Comparison of ENCODE assay signal across 9 cellular contexts in the genomic region with DNA sequence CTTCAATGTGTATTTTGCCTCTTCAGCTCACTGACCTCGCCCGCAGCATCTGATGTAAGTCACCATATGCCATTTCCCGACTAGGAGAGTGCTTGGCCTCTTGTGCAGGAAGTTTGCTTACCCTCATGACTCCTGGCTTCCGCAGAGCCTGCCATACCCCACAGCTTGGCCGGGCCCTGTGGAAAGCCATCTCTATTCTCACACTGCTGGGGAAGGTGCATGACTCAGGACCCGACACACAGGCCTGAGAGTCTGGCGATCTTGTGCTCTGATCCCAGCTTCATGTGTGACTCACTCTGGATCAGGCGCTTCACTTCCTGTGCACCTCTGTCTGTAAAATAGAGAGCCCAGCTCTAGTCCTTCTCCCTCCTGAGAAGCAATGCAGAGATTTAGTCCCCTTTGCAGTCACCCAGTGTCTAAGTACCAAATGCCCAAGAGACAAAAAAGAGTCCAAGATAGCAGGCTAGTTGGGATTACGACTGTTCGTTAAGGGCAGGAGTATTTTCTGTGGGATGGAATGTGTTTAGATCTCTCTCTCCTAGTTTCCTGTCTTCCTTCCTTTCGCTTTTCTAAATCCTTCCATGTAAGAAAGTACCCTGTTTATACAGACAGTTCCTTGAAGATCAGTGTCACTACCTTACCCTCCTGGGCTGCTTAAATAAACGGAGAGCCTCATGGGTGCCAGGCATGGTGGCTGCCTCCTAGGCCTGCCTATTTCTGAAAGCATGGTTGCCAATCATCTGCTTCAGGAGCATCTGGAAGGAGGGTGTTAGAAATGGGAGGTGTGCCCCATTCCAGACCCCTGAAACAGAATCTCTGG.
A peak's percentile ranks its signal among the peaks of the same experiment; 100 is the strongest.
DNase-seq lines count a peak whose midpoint lies in the region; ATAC-seq, FAIRE-seq and TF ChIP-seq lines count a peak whose summit lies in the region.
"Had no signal": no experiment of that assay in that cellular context is flagged by ENCODE, and none has a peak within 500 bp of the region (broad histone marks: within the 10 kb centered on the region; RNA-seq: fewer than 3 reads in every experiment).

No MANE protein-coding gene starts in this region.

- H3K27me3 ChIP-seq in DND-41 (ENCODE audit: insufficient read depth, low read length, poor library complexity) = no peaks in the 10 kb centered on the region
- H3K27me3 ChIP-seq in pancreas = no peaks in the 10 kb centered on the region

- H3K79me2 ChIP-seq in DND-41 (ENCODE audit: insufficient read depth, low read length) = no peaks in the 10 kb centered on the region

- DNase-seq in DND-41 = peak; percentile 16
- peak; percentile 96 for DNase-seq in NCI-H226
- DNase-seq in epithelial cell of proximal tubule (ENCODE audit: low read depth) = peak; percentile 90
- peak in 3 of 6 donors; percentile 4 to 21 (median 14) for DNase-seq in pancreas
- no peak for DNase-seq in CD1c-positive myeloid dendritic cell (ENCODE audit: extremely low spot score)
- no peak for DNase-seq in germinal center (ENCODE audit: low spot score)
- no peak for DNase-seq in SIG-M5 treated with dmso at 0.1 percent for 504 hours (lab: John Stamatoyannopoulos, UW; ENCODE audit: unreplicated experiment)
- DNase-seq: central memory CD4-positive, alpha-beta T cell had no signal

- H3K36me3 ChIP-seq in DND-41 (ENCODE audit: insufficient read depth, low read length) (peaks cover 4% of the 10 kb centered on the region; the same call in 1 of the 2 replicates), pancreas (no peaks in the 10 kb centered on the region)

- no peak overlapping the region for H3K4me2 ChIP-seq in DND-41 (ENCODE audit: insufficient read depth, low read length)

- H4K20me1 ChIP-seq in DND-41 (ENCODE audit: insufficient read depth, low read length) = no peaks in the 10 kb centered on the region

- H3K9me3 ChIP-seq in DND-41 (ENCODE audit: insufficient read depth, low read length, severe bottlenecking) (no peaks in the 10 kb centered on the region), pancreas (no peaks in the 10 kb centered on the region)

- intact Hi-C loops in pancreas (cut with DNase I) = no loop called here

- no peak overlapping the region for H3K27ac ChIP-seq in DND-41 (ENCODE audit: low read length)
- H3K27ac ChIP-seq in pancreas = peak overlapping the region in 1 of 4 donors; percentile 15

- H3K4me3 ChIP-seq in DND-41 (ENCODE audit: low read depth in 1 of 2, low read length in 2 of 2) (no peak overlapping the region), epithelial cell of proximal tubule (ENCODE audit: low read depth, low read length) (no peak overlapping the region), pancreas (no peak overlapping the region)

- H3K9ac ChIP-seq in DND-41 (ENCODE audit: low read depth, low read length) = no peak overlapping the region

- no peak for FAIRE-seq in pancreas (lab: Jason Lieb, UNC)

- ATAC-seq in DND-41 (ENCODE audit: insufficient read depth, low read depth) (peak; percentile 75), pancreas (peak; percentile 40 to 87 (median 75)), GM21381 (IDR thresholded peaks at IDR 0.05; ENCODE audit: unreplicated experiment) (no peak)

- H2AFZ ChIP-seq in DND-41 (ENCODE audit: low read depth, low read length) = no peak overlapping the region

- H3K4me1 ChIP-seq in DND-41 (ENCODE audit: insufficient read depth, low read length) = no peaks in the 10 kb centered on the region
- no peaks in the 10 kb centered on the region for H3K4me1 ChIP-seq in pancreas

- whole genome bisulfite sequencing in pancreas, 2 donors = 81% methylated on average over 12 of the region's 12 CpGs

- TF ChIP-seq CTCF in DND-41 (IDR thresholded peaks at IDR 0.05; ENCODE audit: borderline replicate concordance, extremely low read depth, low read length, poor library complexity, severe bottlenecking) (no peak), epithelial cell of proximal tubule (conservative IDR thresholded peaks at IDR 0.05; ENCODE audit: low read depth, low read length) (no peak), pancreas (IDR thresholded peaks at IDR 0.05) (no peak)

Comparison
In these comparisons a context has a peak if more than half of its experiments do, and no peak if none do; other contexts are left out.
1. DNase-seq: peak in DND-41 (single experiment), NCI-H226 (single experiment) and epithelial cell of proximal tubule (single experiment); none in CD1c-positive myeloid dendritic cell (single experiment), germinal center (single experiment) and SIG-M5 treated with dmso at 0.1 percent for 504 hours (single experiment).